Comparison of ENCODE assay signal across 8 cellular contexts in genomic region chr3:155853214-155854146, GRCh38. TPM values are rescaled to one million over a fixed set of nuclear protein-coding genes. Genes with fewer than 3 reads are reported as not detected.
DNase-seq lines count a peak whose midpoint lies in the region; ATAC-seq and TF ChIP-seq lines count a peak whose summit lies in the region.

No MANE protein-coding gene starts in this region.

- no peaks in the 10 kb centered on the region for H3K9me3 ChIP-seq in heart left ventricle
- H3K9me3 ChIP-seq in trophoblast cell (ENCODE audit: insufficient read depth, low read depth, low read length) = no peaks in the 10 kb centered on the region

- H3K9me3 Mint-ChIP-seq in activated T-helper 2 cell treated with anti-CD3 and anti-CD28 coated beads, Interferon-gamma antibody, Interleukin-2, Interleukin-4, amounts not matched to agents 10 μg/mL and 5 μg/mL and 100 μg/mL, durations not matched to agents 14 hours and 24 hours and 36 hours = no peaks in the 10 kb centered on the region

- no peaks in the 10 kb centered on the region for H3K27me3 Mint-ChIP-seq in activated T-helper 2 cell treated with anti-CD3 and anti-CD28 coated beads, Interferon-gamma antibody, Interleukin-2, Interleukin-4, amounts not matched to agents 10 μg/mL and 5 μg/mL and 100 μg/mL, durations not matched to agents 14 hours and 24 hours and 36 hours (ENCODE audit: low read depth)

- H3K4me2 ChIP-seq in trophoblast cell (ENCODE audit: low read length) = peak overlapping the region; percentile 84

- H3K36me3 Mint-ChIP-seq in activated T-helper 2 cell treated with anti-CD3 and anti-CD28 coated beads, Interferon-gamma antibody, Interleukin-2, Interleukin-4, amounts not matched to agents 10 μg/mL and 5 μg/mL and 100 μg/mL, durations not matched to agents 14 hours and 24 hours and 36 hours (ENCODE audit: low read depth) = peaks cover 36% of the 10 kb centered on the region

- peak overlapping the region; percentile 72 for H3K14ac ChIP-seq in trophoblast cell (ENCODE audit: low read length)

- H4K12ac ChIP-seq in trophoblast cell (ENCODE audit: low read depth, low read length) = peak overlapping the region; percentile 90

- peak overlapping the region; percentile 89 for H4K8ac ChIP-seq in trophoblast cell (ENCODE audit: low read depth, low read length)

- peak overlapping the region; percentile 55 for H3K18ac ChIP-seq in trophoblast cell (ENCODE audit: low read length)

- peak; percentile 1 for ATAC-seq in GM21786 (IDR thresholded peaks at IDR 0.05; ENCODE audit: unreplicated experiment)
- ATAC-seq in heart left ventricle = peak in 2 of 4 donors; percentile 1 to 4
- no peak for ATAC-seq in HG03095 (IDR thresholded peaks at IDR 0.05; ENCODE audit: unreplicated experiment)
- no peak for ATAC-seq in HG03469 (IDR thresholded peaks at IDR 0.05; ENCODE audit: unreplicated experiment)

- H3K4me1 ChIP-seq in heart left ventricle (peaks cover 11 to 56% (median 44%) of the 10 kb centered on the region in 12 donors), trophoblast cell (ENCODE audit: control insufficient read depth in 1 of 2, insufficient read depth in 2 of 2, low read length in 2 of 2) (peaks cover 0 to 3% of the 10 kb centered on the region in 2 experiments)

- H2BK5ac ChIP-seq in trophoblast cell (ENCODE audit: low read depth, low read length, poor library complexity) = peak overlapping the region; percentile 62

- H3K27ac Mint-ChIP-seq in activated T-helper 2 cell treated with anti-CD3 and anti-CD28 coated beads, Interferon-gamma antibody, Interleukin-2, Interleukin-4, amounts not matched to agents 10 μg/mL and 5 μg/mL and 100 μg/mL, durations not matched to agents 14 hours and 24 hours and 36 hours = peak overlapping the region; percentile 99

- peak in 2 of 12 donors; percentile 11 to 17 for TF ChIP-seq CTCF in heart left ventricle (IDR thresholded peaks at IDR 0.05)

- peak overlapping the region; percentile 23 for H2BK120ac ChIP-seq in trophoblast cell (ENCODE audit: insufficient read depth, low read length, poor library complexity)

- peaks cover 9% of the 10 kb centered on the region for H3K79me1 ChIP-seq in trophoblast cell (ENCODE audit: low read length)

- peak overlapping the region; percentile 88 for H3K9ac ChIP-seq in trophoblast cell (ENCODE audit: low read length)

- H3K4me1 Mint-ChIP-seq in activated T-helper 2 cell treated with anti-CD3 and anti-CD28 coated beads, Interferon-gamma antibody, Interleukin-2, Interleukin-4, amounts not matched to agents 10 μg/mL and 5 μg/mL and 100 μg/mL, durations not matched to agents 14 hours and 24 hours and 36 hours (ENCODE audit: low read depth) = peaks cover 27% of the 10 kb centered on the region

- H3K23ac ChIP-seq in trophoblast cell (ENCODE audit: low read length) = no peak overlapping the region

- H3K4me3 Mint-ChIP-seq in activated T-helper 2 cell treated with anti-CD3 and anti-CD28 coated beads, Interferon-gamma antibody, Interleukin-2, Interleukin-4, amounts not matched to agents 10 μg/mL and 5 μg/mL and 100 μg/mL, durations not matched to agents 14 hours and 24 hours and 36 hours (ENCODE audit: low read depth) = peak overlapping the region; percentile 90

- peaks cover 12% of the 10 kb centered on the region for H3K79me2 ChIP-seq in trophoblast cell (ENCODE audit: control insufficient read depth, insufficient read depth, low read length, poor library complexity)

- intact Hi-C loops in activated T-helper 2 cell treated with anti-CD3 and anti-CD28 coated beads, Interferon-gamma antibody, Interleukin-2, Interleukin-4, amounts not matched to agents 10 μg/mL and 5 μg/mL and 100 μg/mL, durations not matched to agents 14 hours and 24 hours and 36 hours (cut with micrococcal nuclease) = loop anchor here (1.0 to 10.0 kb wide), 10 partner anchors 7 to 1529 kb away; partner anchors contain the start of genes C3orf33, CCNL1, DHX36 and GMPS
- intact Hi-C loops in heart left ventricle (cut with DNase I) = loop anchor here in 8 of 10 donors (1.0 to 10.0 kb wide), 6 partner anchors 17 to 99 kb away; partner anchors contain the start of genes C3orf33 (in 7 of the 8) and GMPS (in 6 of the 8)

- peak overlapping the region; percentile 88 for H3K4ac ChIP-seq in trophoblast cell (ENCODE audit: low read depth, low read length)

- 2 to 3% (median 3%) methylated on average over 29 to 45 of the region's 45 CpGs for WGBS in heart left ventricle, 4 donors
- no CpG with 5 or more reads among the region's 45 CpGs for WGBS in trophoblast cell (ENCODE audit: extremely low coverage, insufficient coverage, insufficient read length)

- peak overlapping the region; percentile 86 for H2AK5ac ChIP-seq in trophoblast cell (ENCODE audit: low read length)

- peak overlapping the region; percentile 59 for H4K91ac ChIP-seq in trophoblast cell (ENCODE audit: low read depth, low read length)

- no peak for TF ChIP-seq POLR2A in heart left ventricle (IDR thresholded peaks at IDR 0.05)

- H3K36me3 ChIP-seq in heart left ventricle = peaks cover 0 to 16% (median under 1%) of the 10 kb centered on the region in 9 donors
- H3K36me3 ChIP-seq in trophoblast cell (ENCODE audit: control insufficient read depth in 1 of 2, insufficient read depth in 2 of 2, low read length in 2 of 2) = peaks cover 0 to 3% of the 10 kb centered on the region in 2 experiments

- H3K4me3 ChIP-seq in heart left ventricle (peak overlapping the region; percentile 70 to 98 (median 84)), trophoblast cell (ENCODE audit: low read depth, low read length) (peak overlapping the region; percentile 93)

- DNase-seq in ELR (ENCODE audit: low read depth) = peak; percentile 45
- DNase-seq in M059J (ENCODE audit: low read depth) = peak; percentile 43
- peak; percentile 28 for DNase-seq in activated T-helper 2 cell treated with anti-CD3 and anti-CD28 coated beads, Interferon-gamma antibody, Interleukin-2, Interleukin-4, amounts not matched to agents 10 μg/mL and 5 μg/mL and 100 μg/mL, durations not matched to agents 14 hours and 24 hours and 36 hours (ENCODE audit: low spot score)
- peak in 3 of 5 donors; percentile 28 to 68 (median 56) for DNase-seq in heart left ventricle
- peak; percentile 26 to 56 for DNase-seq in trophoblast cell

- H3K27me3 ChIP-seq in heart left ventricle (no peaks in the 10 kb centered on the region), trophoblast cell (ENCODE audit: insufficient read depth, low read length) (no peaks in the 10 kb centered on the region)

- no peak overlapping the region for H2BK12ac ChIP-seq in trophoblast cell (ENCODE audit: low read length)

- H3K27ac ChIP-seq in heart left ventricle (peak overlapping the region; percentile 66 to 98 (median 90)), trophoblast cell (ENCODE audit: low read depth, low read length) (peak overlapping the region; percentile 59)

- H2AFZ ChIP-seq in trophoblast cell (ENCODE audit: insufficient read depth, low read length, poor library complexity) = peak overlapping the region; percentile 81

RNA-seq across cellular contexts. Expression of gene SLC33A1, which starts 0.7 kb away (rescaled TPM):
- 28.3 and 45.5 TPM in 2 replicates for total RNA-seq in M059J (2014; rRNA removed; shearing (Covaris generic))
- 30.2 and 33.6 TPM in 2 replicates for total RNA-seq in activated T-helper 2 cell treated with anti-CD3 and anti-CD28 coated beads, Interferon-gamma antibody, Interleukin-2, Interleukin-4, amounts not matched to agents 10 μg/mL and 5 μg/mL and 100 μg/mL, durations not matched to agents 14 hours and 24 hours and 36 hours
- total RNA-seq in heart left ventricle = 10 to 100 TPM; 14.6 to 30.5 (median 21.6) TPM
- 10 to 100 TPM in 1 of 2 donors, 1 to 10 TPM in 1; 4.8 to 24.1 TPM for polyA plus RNA-seq in heart left ventricle
- 27.2 and 28.2 TPM in 2 replicates for polyA plus RNA-seq in trophoblast cell (2013)

RNA-seq across cellular contexts. Expression of gene GMPS, which starts 17.0 kb away (rescaled TPM):
- 112 and 174 TPM in 2 replicates for total RNA-seq in M059J (2014; rRNA removed; shearing (Covaris generic))
- 135 and 136 TPM in 2 replicates for total RNA-seq in activated T-helper 2 cell treated with anti-CD3 and anti-CD28 coated beads, Interferon-gamma antibody, Interleukin-2, Interleukin-4, amounts not matched to agents 10 μg/mL and 5 μg/mL and 100 μg/mL, durations not matched to agents 14 hours and 24 hours and 36 hours
- total RNA-seq in heart left ventricle = 10 to 100 TPM; 21.4 to 36.8 (median 32.3) TPM
- polyA plus RNA-seq in heart left ventricle = 10 to 100 TPM; 11.9 to 26.9 TPM
- polyA plus RNA-seq in trophoblast cell (2013) = 62.4 and 63.9 TPM in 2 replicates

RNA-seq across cellular contexts. Expression of gene C3orf33, which starts 47.4 kb away (rescaled TPM):
- 1.5 and 1.7 TPM in 2 replicates for total RNA-seq in M059J (2014; rRNA removed; shearing (Covaris generic))
- total RNA-seq in activated T-helper 2 cell treated with anti-CD3 and anti-CD28 coated beads, Interferon-gamma antibody, Interleukin-2, Interleukin-4, amounts not matched to agents 10 μg/mL and 5 μg/mL and 100 μg/mL, durations not matched to agents 14 hours and 24 hours and 36 hours = 1.7 and 2.1 TPM in 2 replicates
- 1 to 10 TPM; 3.4 to 8.8 (median 5.8) TPM for total RNA-seq in heart left ventricle
- 1 to 10 TPM; 2.9 to 3.0 TPM for polyA plus RNA-seq in heart left ventricle
- polyA plus RNA-seq in trophoblast cell (2013) = 0.77 and 1.0 TPM in 2 replicates
